Comparison of ENCODE assay signal across 24 cellular contexts in genomic region chr11:85154294-85154693, GRCh38.
"Had no signal": no experiment of that assay in that cellular context is flagged by ENCODE, and none has a peak within 500 bp of the region (broad histone marks: within the 10 kb centered on the region; RNA-seq: fewer than 3 reads in every experiment).

No MANE protein-coding gene starts in this region.

- H3K4me3 Mint-ChIP-seq: memory B cell; natural killer cell; stimulated activated effector memory CD8-positive, alpha-beta T cell treated with anti-CD3 and anti-CD28 coated beads, Interleukin-12 subunit alpha, Interleukin-12 subunit beta, amount 100 ng/mL, for 72 hours; type B pancreatic cell had no signal

- H3K27me3 Mint-ChIP-seq: type B pancreatic cell had no signal

- H3K27ac Mint-ChIP-seq: memory B cell; natural killer cell; stimulated activated effector memory CD8-positive, alpha-beta T cell treated with anti-CD3 and anti-CD28 coated beads, Interleukin-12 subunit alpha, Interleukin-12 subunit beta, amount 100 ng/mL, for 72 hours; type B pancreatic cell had no signal

- H3K27me3 ChIP-seq: dorsolateral prefrontal cortex, gastrocnemius medialis, ovary, sigmoid colon, testis, tibial artery had no signal

- H3K4me1 Mint-ChIP-seq: memory B cell; natural killer cell; stimulated activated effector memory CD8-positive, alpha-beta T cell treated with anti-CD3 and anti-CD28 coated beads, Interleukin-12 subunit alpha, Interleukin-12 subunit beta, amount 100 ng/mL, for 72 hours had no signal

- H3K36me3 Mint-ChIP-seq: stimulated activated effector memory CD8-positive, alpha-beta T cell treated with anti-CD3 and anti-CD28 coated beads, Interleukin-12 subunit alpha, Interleukin-12 subunit beta, amount 100 ng/mL, for 72 hours; type B pancreatic cell had no signal

- H3K36me3 ChIP-seq: gastrocnemius medialis, ovary, sigmoid colon, tibial artery had no signal

- DNase-seq: dorsolateral prefrontal cortex; effector CD4-positive, alpha-beta T cell; foreskin fibroblast; gastrocnemius medialis; head of caudate nucleus; kidney; natural killer cell; occipital lobe; ovary; posterior cingulate gyrus; psoas muscle; right cardiac atrium; sigmoid colon; stimulated activated CD4-positive, alpha-beta T cell treated with anti-CD3 and anti-CD28 coated beads, Interleukin-2, amount 100 ng/mL, for 24 hours; stimulated activated CD4-positive, alpha-beta T cell treated with anti-CD3 and anti-CD28 coated beads, Interleukin-4, amount 100 ng/mL, for 24 hours; stimulated activated naive CD8-positive, alpha-beta T cell treated with anti-CD3 and anti-CD28 coated beads, Interleukin-15, Interleukin-2, amounts not matched to agents 100 U/mL and 50 U/mL, for 24 hours; substantia nigra; testis; tibial artery had no signal

- H3K4me3 ChIP-seq: dorsolateral prefrontal cortex, gastrocnemius medialis, lung, ovary, psoas muscle, sigmoid colon, testis, tibial artery had no signal

- H3K27ac ChIP-seq: dorsolateral prefrontal cortex, gastrocnemius medialis, ovary, psoas muscle, sigmoid colon, testis had no signal

- ATAC-seq: gastrocnemius medialis; left lobe of liver; natural killer cell; psoas muscle; right cardiac atrium; stimulated activated effector memory CD8-positive, alpha-beta T cell treated with anti-CD3 and anti-CD28 coated beads, Interleukin-12 subunit alpha, Interleukin-12 subunit beta, amount 100 ng/mL, for 72 hours; stimulated activated naive CD8-positive, alpha-beta T cell treated with anti-CD3 and anti-CD28 coated beads, Interleukin-15, Interleukin-2, amounts not matched to agents 100 U/mL and 50 U/mL, for 24 hours had no signal

- H3K4me1 ChIP-seq: gastrocnemius medialis, psoas muscle, sigmoid colon, testis had no signal
